1 cellular context compared by ENCODE assay signal in genomic region chr7:1458676-1459511, GRCh38.
TF ChIP-seq lines count a peak whose summit lies in the region.

Gene MICALL2, minus strand, starts transcription at chr7:1459470. Its CDS starts 144 bp downstream, at chr7:1459326.

TF ChIP-seq in HepG2, 621 proteins besides CTCF, POLR2A, EP300 and RAD21 (continued from another document):
- no peak for TF ChIP-seq ZBTB40 (IDR thresholded peaks at IDR 0.05)
- TF ChIP-seq ZBTB40 (CRISPR knock-in tag; IDR thresholded peaks at IDR 0.05): 0 out of 2 replicates have a peak, but pooled peaks have one; percentile 23
- no peak for TF ChIP-seq MATR3 (CRISPR knock-in tag; IDR thresholded peaks at IDR 0.05)
